In genomic region chr5:67591491-67591890, GRCh38 we compare ENCODE assay signal across 25 cellular contexts.
"Had no signal": no experiment of that assay in that cellular context is flagged by ENCODE, and none has a peak within 500 bp of the region (broad histone marks: within the 10 kb centered on the region; RNA-seq: fewer than 3 reads in every experiment).

No MANE protein-coding gene starts in this region.

- H3K27me3 ChIP-seq: brain microvascular endothelial cell, cardiac muscle cell, MG63 had no signal

- H3K4me1 Mint-ChIP-seq: activated B cell treated with CpG ODN at 0.5 μM for 24 hours; activated CD4-positive, alpha-beta T cell treated with anti-CD3 and anti-CD28 coated beads, Interleukin-2, amount 10 ng/mL, durations not matched to agents 24 days and 14 days; activated naive CD8-positive, alpha-beta T cell treated with anti-CD3 and anti-CD28 coated beads for 36 hours; activated T-helper 17 cell treated with anti-CD3 and anti-CD28 coated beads, Interleukin-2, amount 50 U/mL, for 72 hours had no signal

- H3K27ac ChIP-seq: brain microvascular endothelial cell, cardiac muscle cell, KMS-11 had no signal

- H3K36me3 ChIP-seq: brain microvascular endothelial cell, cardiac muscle cell, MG63 had no signal

- H3K4me3 Mint-ChIP-seq: activated B cell treated with CpG ODN at 0.5 μM for 24 hours; activated CD4-positive, alpha-beta memory T cell treated with anti-CD3 and anti-CD28 coated beads for 36 hours; activated CD4-positive, alpha-beta T cell treated with anti-CD3 and anti-CD28 coated beads, Interleukin-2, amount 10 ng/mL, durations not matched to agents 24 days and 14 days; activated naive CD4-positive, alpha-beta T cell treated with anti-CD3 and anti-CD28 coated beads for 36 hours; activated naive CD8-positive, alpha-beta T cell treated with anti-CD3 and anti-CD28 coated beads for 36 hours; activated T-cell treated with anti-CD3 and anti-CD28 coated beads, Interleukin-2, amount 50 U/mL, for 4 hours; activated T-helper 17 cell treated with anti-CD3 and anti-CD28 coated beads, Interleukin-2, amount 50 U/mL, for 72 hours; T-helper 1 cell treated with Interleukin-12 subunit alpha and Interleukin-12 subunit beta and Interleukin-4 antibody, amounts not matched to agents 30 μg/mL and 1 μg/mL, for 36 hours had no signal

- DNase-seq: activated B cell treated with CpG ODN at 0.5 μM for 24 hours; activated CD4-positive, alpha-beta memory T cell treated with anti-CD3 and anti-CD28 coated beads for 36 hours; activated CD4-positive, alpha-beta T cell treated with anti-CD3 and anti-CD28 coated beads for 1 hour; activated CD4-positive, alpha-beta T cell treated with anti-CD3 and anti-CD28 coated beads, Interleukin-2, amount 10 ng/mL, durations not matched to agents 24 days and 14 days; activated CD8-positive, alpha-beta memory T cell treated with anti-CD3 and anti-CD28 coated beads for 24 hours; activated gamma-delta T cell; activated naive CD4-positive, alpha-beta T cell treated with anti-CD3 and anti-CD28 coated beads for 36 hours; activated naive CD8-positive, alpha-beta T cell treated with anti-CD3 and anti-CD28 coated beads for 36 hours; activated T-cell treated with anti-CD3 and anti-CD28 coated beads, Interleukin-2, amount 50 U/mL, for 4 hours; brain microvascular endothelial cell; MG63; MV-4-11; NCI-H1092 treated with DMSO at 0.1 percent for 48 hours; NCI-H1417 treated with DMSO at 0.1 percent for 48 hours; NCI-H187; NCI-H2081; NCI-H2227 treated with DMSO at 0.1 percent for 48 hours; NCI-H510A; NCI-H69; PC-3; SHP77 had no signal

- H3K4me3 ChIP-seq: cardiac muscle cell, MG63 had no signal

- H3K27me3 Mint-ChIP-seq: activated B cell treated with CpG ODN at 0.5 μM for 24 hours; activated CD4-positive, alpha-beta memory T cell treated with anti-CD3 and anti-CD28 coated beads for 36 hours; activated naive CD8-positive, alpha-beta T cell treated with anti-CD3 and anti-CD28 coated beads for 36 hours had no signal

- H3K9ac ChIP-seq: KMS-11 had no signal

- H3K4me2 ChIP-seq: KMS-11 had no signal

- H3K9me3 ChIP-seq: MG63 had no signal

- H3K27ac Mint-ChIP-seq: activated B cell treated with CpG ODN at 0.5 μM for 24 hours; activated CD4-positive, alpha-beta memory T cell treated with anti-CD3 and anti-CD28 coated beads for 36 hours; activated CD4-positive, alpha-beta T cell treated with anti-CD3 and anti-CD28 coated beads, Interleukin-2, amount 10 ng/mL, durations not matched to agents 24 days and 14 days; activated naive CD4-positive, alpha-beta T cell treated with anti-CD3 and anti-CD28 coated beads for 36 hours; activated naive CD8-positive, alpha-beta T cell treated with anti-CD3 and anti-CD28 coated beads for 36 hours; activated T-helper 17 cell treated with anti-CD3 and anti-CD28 coated beads, Interleukin-2, amount 50 U/mL, for 72 hours; T-helper 1 cell treated with Interleukin-12 subunit alpha and Interleukin-12 subunit beta and Interleukin-4 antibody, amounts not matched to agents 30 μg/mL and 1 μg/mL, for 36 hours had no signal

- H3K9me3 Mint-ChIP-seq: activated CD4-positive, alpha-beta memory T cell treated with anti-CD3 and anti-CD28 coated beads for 36 hours; activated naive CD4-positive, alpha-beta T cell treated with anti-CD3 and anti-CD28 coated beads for 36 hours; activated naive CD8-positive, alpha-beta T cell treated with anti-CD3 and anti-CD28 coated beads for 36 hours; T-helper 1 cell treated with Interleukin-12 subunit alpha and Interleukin-12 subunit beta and Interleukin-4 antibody, amounts not matched to agents 30 μg/mL and 1 μg/mL, for 36 hours had no signal

- H3K36me3 Mint-ChIP-seq: activated CD4-positive, alpha-beta memory T cell treated with anti-CD3 and anti-CD28 coated beads for 36 hours; activated naive CD8-positive, alpha-beta T cell treated with anti-CD3 and anti-CD28 coated beads for 36 hours had no signal

- ATAC-seq: activated T-cell treated with anti-CD3 and anti-CD28 coated beads, Interleukin-2, amount 50 U/mL, for 4 hours; activated T-helper 17 cell treated with anti-CD3 and anti-CD28 coated beads, Interleukin-2, amount 50 U/mL, for 72 hours; PC-3 had no signal
